In genomic region chr6:126337323-126337722, GRCh38 we compare ENCODE assay signal across 1 cellular context.
TF ChIP-seq lines count a peak whose summit lies in the region.

No MANE protein-coding gene starts in this region.

TF ChIP-seq in HepG2, 621 proteins besides CTCF, POLR2A, EP300 and RAD21 (continued from another document):
- TF ChIP-seq ZBTB40 (IDR thresholded peaks at IDR 0.05) (no peak), ZBTB40 (CRISPR knock-in tag; IDR thresholded peaks at IDR 0.05) (no peak), HMGA1 (CRISPR knock-in tag; conservative IDR thresholded peaks at IDR 0.05) (no peak), BRCA1 (CRISPR knock-in tag; IDR thresholded peaks at IDR 0.05) (no peak), PAWR (CRISPR knock-in tag; IDR thresholded peaks at IDR 0.05; ENCODE audit: borderline replicate concordance) (no peak), ATF4 (CRISPR knock-in tag; IDR thresholded peaks at IDR 0.05) (0 out of 4 replicates have a peak, but pooled peaks of 1 of the 2 experiments have one; percentile 15), ATF7 (IDR thresholded peaks at IDR 0.05) (no peak), ATF7 (CRISPR knock-in tag; IDR thresholded peaks at IDR 0.05) (no peak), FUBP1 (CRISPR knock-in tag; IDR thresholded peaks at IDR 0.05; ENCODE audit: borderline replicate concordance) (no peak), CEBPG (CRISPR knock-in tag; IDR thresholded peaks at IDR 0.05) (peak; percentile 59; the same call in 1 of the 2 replicates), ZNF629 (CRISPR knock-in tag; conservative IDR thresholded peaks at IDR 0.05) (no peak), POLR2AphosphoS5 (IDR thresholded peaks at IDR 0.05; ENCODE audit: low read depth, low read length) (no peak), SMC3 (IDR thresholded peaks at IDR 0.05; ENCODE audit: low read length) (0 out of 2 replicates have a peak, but pooled peaks have one; percentile 1), ZSCAN12 (CRISPR knock-in tag; IDR thresholded peaks at IDR 0.05) (no peak), CEBPB (IDR thresholded peaks at IDR 0.05; ENCODE audit: borderline replicate concordance, low read depth, low read length) (peak; percentile 96), MYNN (CRISPR knock-in tag; IDR thresholded peaks at IDR 0.05; ENCODE audit: low read depth) (no peak), YEATS2 (CRISPR knock-in tag; IDR thresholded peaks at IDR 0.05; ENCODE audit: borderline replicate concordance) (no peak), FOXK1 (CRISPR knock-in tag; IDR thresholded peaks at IDR 0.05; ENCODE audit: borderline replicate concordance, low read depth) (no peak), ZNF12 (CRISPR knock-in tag; IDR thresholded peaks at IDR 0.05) (no peak), HOXA7 (CRISPR knock-in tag; IDR thresholded peaks at IDR 0.05) (no peak), KDM1A (CRISPR knock-in tag; IDR thresholded peaks at IDR 0.05) (no peak), ZNF232 (CRISPR knock-in tag; IDR thresholded peaks at IDR 0.05; ENCODE audit: borderline replicate concordance) (no peak), ZNF83 (CRISPR knock-in tag; IDR thresholded peaks at IDR 0.05; ENCODE audit: borderline replicate concordance) (no peak), AFF4 (CRISPR knock-in tag; IDR thresholded peaks at IDR 0.05) (no peak), TBP (CRISPR knock-in tag; IDR thresholded peaks at IDR 0.05) (no peak)
